15 cellular contexts compared by ENCODE assay signal in the genomic region with DNA sequence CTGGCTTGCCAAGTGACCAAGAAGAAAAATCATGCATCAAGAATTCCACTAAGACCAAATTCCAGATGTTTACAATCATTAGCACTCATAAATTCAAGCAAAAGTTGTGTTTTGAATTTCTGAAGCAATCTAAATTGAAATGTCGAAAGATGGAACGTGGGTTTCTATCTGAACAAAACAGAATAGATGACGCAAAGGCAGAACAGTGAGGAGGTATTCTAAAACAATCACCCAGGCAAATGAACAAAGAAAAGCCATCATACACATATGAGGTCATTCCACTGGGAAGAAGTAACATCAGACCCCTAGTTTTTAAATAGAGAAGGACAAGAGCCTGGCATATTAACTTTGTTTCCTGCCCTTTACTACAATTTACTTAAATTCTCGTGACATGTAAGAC. TPM values are rescaled to one million over a fixed set of nuclear protein-coding genes. Genes with fewer than 3 reads are reported as not detected.
A peak's percentile ranks its signal among the peaks of the same experiment; 100 is the strongest.
DNase-seq lines count a peak whose midpoint lies in the region; ATAC-seq and TF ChIP-seq lines count a peak whose summit lies in the region.
"Had no signal": no experiment of that assay in that cellular context is flagged by ENCODE, and none has a peak within 500 bp of the region (broad histone marks: within the 10 kb centered on the region; RNA-seq: fewer than 3 reads in every experiment).

No MANE protein-coding gene starts in this region.

- TF ChIP-seq CTCF in brain microvascular endothelial cell (IDR thresholded peaks at IDR 0.05; ENCODE audit: low read depth, low read length, missing control alignments) (no peak), hepatocyte (IDR thresholded peaks at IDR 0.05; ENCODE audit: poor library complexity) (no peak), mesothelial cell of epicardium (IDR thresholded peaks at IDR 0.05; ENCODE audit: unreplicated experiment) (no peak), omental fat pad (IDR thresholded peaks at IDR 0.05) (no peak)

- 93% methylated on average over 4 of the region's 4 CpGs for WGBS in hepatocyte (ENCODE audit: low lambda C conversion rate, missing lambda C conversion rate)

- H3K27me3 ChIP-seq in brain microvascular endothelial cell (replicated peaks): no peaks in the 10 kb centered on the region
- no peaks in the 10 kb centered on the region for H3K27me3 ChIP-seq in hepatocyte

- H3K79me2 ChIP-seq in hepatocyte: no peaks in the 10 kb centered on the region

- no peak overlapping the region for H3K4me2 ChIP-seq in hepatocyte

- H3K4me3 Mint-ChIP-seq in stimulated activated naive CD8-positive, alpha-beta T cell treated with anti-CD3 and anti-CD28 coated beads, Interleukin-15, Interleukin-2, amounts not matched to agents 100 ng/mL and 50 ng/mL, for 24 hours: no peak overlapping the region
- H3K4me3 Mint-ChIP-seq in mesothelial cell of epicardium: no peak overlapping the region
- H3K4me3 Mint-ChIP-seq: activated B cell treated with CpG ODN at 0.5 μM for 24 hours had no signal

- H3K9me2 ChIP-seq in hepatocyte (replicated peaks; ENCODE audit: insufficient read depth): no peaks in the 10 kb centered on the region

- peak overlapping the region; percentile 83 for H3K27ac ChIP-seq in brain microvascular endothelial cell
- H3K27ac ChIP-seq in hepatocyte: peak overlapping the region; percentile 83
- H3K27ac ChIP-seq: thoracic aorta had no signal

- peak overlapping the region; percentile 59 for H3K27ac Mint-ChIP-seq in stimulated activated naive CD8-positive, alpha-beta T cell treated with anti-CD3 and anti-CD28 coated beads, Interleukin-15, Interleukin-2, amounts not matched to agents 100 ng/mL and 50 ng/mL, for 24 hours
- H3K27ac Mint-ChIP-seq in mesothelial cell of epicardium: no peak overlapping the region
- H3K27ac Mint-ChIP-seq: activated B cell treated with CpG ODN at 0.5 μM for 24 hours had no signal

- ATAC-seq in stimulated activated naive CD8-positive, alpha-beta T cell treated with anti-CD3 and anti-CD28 coated beads, Interleukin-15, Interleukin-2, amounts not matched to agents 100 U/mL and 50 U/mL, for 24 hours: no peak
- ATAC-seq in omental fat pad (ENCODE audit: low FRiP score): no peak

- H3K4me3 ChIP-seq in brain microvascular endothelial cell (ENCODE audit: low read depth, low read length) (no peak overlapping the region), hepatocyte (no peak overlapping the region)
- H3K4me3 ChIP-seq: thoracic aorta had no signal

- H4K20me1 ChIP-seq in hepatocyte (ENCODE audit: insufficient read depth, poor library complexity, severe bottlenecking): no peaks in the 10 kb centered on the region

- no peaks in the 10 kb centered on the region for H3K9me3 ChIP-seq in hepatocyte (ENCODE audit: low read depth)
- H3K9me3 ChIP-seq: thoracic aorta had no signal

- H3K9me3 Mint-ChIP-seq in stimulated activated naive CD8-positive, alpha-beta T cell treated with anti-CD3 and anti-CD28 coated beads, Interleukin-15, Interleukin-2, amounts not matched to agents 100 ng/mL and 50 ng/mL, for 24 hours: no peaks in the 10 kb centered on the region
- no peaks in the 10 kb centered on the region for H3K9me3 Mint-ChIP-seq in mesothelial cell of epicardium
- H3K9me3 Mint-ChIP-seq: activated B cell treated with CpG ODN at 0.5 μM for 24 hours had no signal

- no peaks in the 10 kb centered on the region for H3K36me3 Mint-ChIP-seq in stimulated activated naive CD8-positive, alpha-beta T cell treated with anti-CD3 and anti-CD28 coated beads, Interleukin-15, Interleukin-2, amounts not matched to agents 100 ng/mL and 50 ng/mL, for 24 hours (ENCODE audit: low read depth)
- H3K36me3 Mint-ChIP-seq in mesothelial cell of epicardium: no peaks in the 10 kb centered on the region

- H2AFZ ChIP-seq in hepatocyte: no peak overlapping the region

- H3K27me3 Mint-ChIP-seq in stimulated activated naive CD8-positive, alpha-beta T cell treated with anti-CD3 and anti-CD28 coated beads, Interleukin-15, Interleukin-2, amounts not matched to agents 100 ng/mL and 50 ng/mL, for 24 hours: peaks cover 5% of the 10 kb centered on the region
- no peaks in the 10 kb centered on the region for H3K27me3 Mint-ChIP-seq in mesothelial cell of epicardium (ENCODE audit: low read depth)

- in situ Hi-C loops in brain microvascular endothelial cell (cut with HindIII; ENCODE audit: low pct_ligation_motif_present, low sequenced_read_pairs): no loop called here

- no peaks in the 10 kb centered on the region for H3K36me3 ChIP-seq in brain microvascular endothelial cell (replicated peaks)
- no peaks in the 10 kb centered on the region for H3K36me3 ChIP-seq in hepatocyte (replicated peaks; ENCODE audit: insufficient read depth, low read depth)
- H3K36me3 ChIP-seq: thoracic aorta had no signal

- no peaks in the 10 kb centered on the region for H3K4me1 ChIP-seq in hepatocyte (ENCODE audit: insufficient read depth)

- peaks cover 40% of the 10 kb centered on the region for H3K4me1 Mint-ChIP-seq in stimulated activated naive CD8-positive, alpha-beta T cell treated with anti-CD3 and anti-CD28 coated beads, Interleukin-15, Interleukin-2, amounts not matched to agents 100 ng/mL and 50 ng/mL, for 24 hours (ENCODE audit: low read depth)
- H3K4me1 Mint-ChIP-seq in mesothelial cell of epicardium: no peaks in the 10 kb centered on the region

- no peak for DNase-seq in stimulated activated naive CD8-positive, alpha-beta T cell treated with anti-CD3 and anti-CD28 coated beads, Interleukin-15, Interleukin-2, amounts not matched to agents 100 U/mL and 50 U/mL, for 24 hours
- DNase-seq in brain microvascular endothelial cell: no peak
- DNase-seq in hepatocyte (ENCODE audit: low spot score): no peak
- DNase-seq in mesothelial cell of epicardium (ENCODE audit: low spot score in 2 of 2, unreplicated experiment in 2 of 2): no peak
- DNase-seq in GF-D8 (lab: John Stamatoyannopoulos, UW): no peak
- no peak for DNase-seq in NCI-H1694 (lab: John Stamatoyannopoulos, UW)
- no peak for DNase-seq in omental fat pad (ENCODE audit: low spot score)
- DNase-seq: activated B cell treated with CpG ODN at 0.5 μM for 24 hours, cortex of kidney, DMS79 treated with DMSO at 0.1 percent for 48 hours, NCI-H1092, NCI-H2227 treated with DMSO at 0.1 percent for 48 hours, posterior cingulate gyrus had no signal

RNA-seq across cellular contexts. Expression of a gene that starts 58.0 kb away (rescaled TPM):
- total RNA-seq in hepatocyte (0.40 and 0.63 TPM in 2 replicates), mesothelial cell of epicardium (2.0 to 3.4 TPM (median 3.1 TPM) in 3 replicates), omental fat pad (under 1 TPM; under 0.01 to 0.84 (median 0.39) TPM)
- polyA plus RNA-seq in hepatocyte: 0.10 and 0.17 TPM in 2 replicates
